Comparison of ENCODE assay signal across 23 cellular contexts in the genomic region with DNA sequence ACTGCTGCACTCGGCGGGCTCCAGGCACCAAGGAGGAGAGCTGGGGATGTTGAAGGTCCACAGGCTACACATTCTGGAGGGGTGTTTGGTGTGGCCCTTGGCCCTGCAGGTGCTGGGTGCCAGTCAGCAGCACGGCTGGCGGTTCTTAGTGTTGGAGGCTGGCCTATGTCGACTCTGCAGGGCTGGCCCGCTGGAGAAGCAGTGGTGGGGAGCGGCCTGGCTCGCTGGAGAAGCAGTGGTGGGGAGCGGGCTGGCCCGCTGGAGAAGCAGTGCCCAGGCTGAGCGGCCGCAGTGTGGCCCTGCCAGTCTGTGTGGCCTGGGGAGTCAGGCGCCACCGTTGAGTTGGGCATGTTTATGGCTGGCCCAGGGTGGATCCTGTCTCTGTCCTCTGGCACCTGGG. TPM values are rescaled to one million over a fixed set of nuclear protein-coding genes. Genes with fewer than 3 reads are reported as not detected.
DNase-seq lines count a peak whose midpoint lies in the region; ATAC-seq, FAIRE-seq and TF ChIP-seq lines count a peak whose summit lies in the region.
"Had no signal": no experiment of that assay in that cellular context is flagged by ENCODE, and none has a peak within 500 bp of the region (broad histone marks: within the 10 kb centered on the region; RNA-seq: fewer than 3 reads in every experiment).

No MANE protein-coding gene starts in this region.

- ATAC-seq in HCT116 (no peak), K562 (no peak), GM21367 (IDR thresholded peaks at IDR 0.05; ENCODE audit: unreplicated experiment) (no peak), GM18498 (IDR thresholded peaks at IDR 0.05; ENCODE audit: unreplicated experiment) (no peak)
- ATAC-seq: GM12878 had no signal

- TF ChIP-seq CTCF in HCT116 (IDR thresholded peaks at IDR 0.05 in 2 of 3, conservative IDR thresholded peaks at IDR 0.05 in 1 of 3; ENCODE audit: borderline replicate concordance in 1 of 3, insufficient read depth in 1 of 3, low read depth in 2 of 3, low read length in 2 of 3): no peak
- no peak for TF ChIP-seq CTCF in K562 (IDR thresholded peaks at IDR 0.05 in 2 of 3, conservative IDR thresholded peaks at IDR 0.05 in 1 of 3; ENCODE audit: insufficient read depth in 2 of 3, low read depth in 1 of 3, low read length in 3 of 3)

- H4K8ac ChIP-seq in trophoblast cell (ENCODE audit: low read depth, low read length): no peak overlapping the region

- H3K4me1 ChIP-seq in BLaER1 (peaks cover 55% of the 10 kb centered on the region), HCT116 (ENCODE audit: control insufficient read depth in 1 of 2, insufficient read depth in 2 of 2, low read length in 2 of 2) (no peaks in the 10 kb centered on the region), K562 (replicated peaks in 1 of 2; ENCODE audit: control insufficient read depth in 2 of 2, insufficient read depth in 2 of 2, low read length in 2 of 2) (peaks cover 0 to 48% of the 10 kb centered on the region in 2 experiments; a peak in 2 of 5 replicates), trophoblast cell (ENCODE audit: control insufficient read depth in 1 of 2, insufficient read depth in 2 of 2, low read length in 2 of 2) (peaks cover 0 to 7% of the 10 kb centered on the region in 2 experiments), GM23248 (ENCODE audit: insufficient read depth) (no peaks in the 10 kb centered on the region)
- H3K4me1 ChIP-seq: Caco-2 had no signal

- H2AFZ ChIP-seq in HCT116 (ENCODE audit: low read depth, low read length, poor library complexity, severe bottlenecking): no peak overlapping the region
- no peak overlapping the region for H2AFZ ChIP-seq in K562 (ENCODE audit: low read depth, low read length)
- no peak overlapping the region for H2AFZ ChIP-seq in trophoblast cell (ENCODE audit: insufficient read depth, low read length, poor library complexity)
- no peak overlapping the region for H2AFZ ChIP-seq in GM23248

- no peak overlapping the region for H3K4me3 ChIP-seq in BLaER1
- no peak overlapping the region for H3K4me3 ChIP-seq in HCT116 (replicated peaks in 1 of 2; ENCODE audit: low read depth in 1 of 2, low read length in 2 of 2)
- H3K4me3 ChIP-seq in K562: no peak overlapping the region
- peak overlapping the region; percentile 10 for H3K4me3 ChIP-seq in trophoblast cell (ENCODE audit: low read depth, low read length)
- no peak overlapping the region for H3K4me3 ChIP-seq in GM23248
- H3K4me3 ChIP-seq: A549, GM12878, MG63, Peyer's patch had no signal

- RAD21 ChIA-PET in HCT116 (lab: Charles Lee; ENCODE audit: low non-redundant PET in 1 of 2, low total read pairs in 2 of 2, uncharacterized antibody in 2 of 2, unreplicated experiment in 2 of 2): no interaction called here

- no peak overlapping the region for H2BK120ac ChIP-seq in trophoblast cell (ENCODE audit: insufficient read depth, low read length, poor library complexity)

- TF ChIP-seq POLR2A in HCT116 (IDR thresholded peaks at IDR 0.05; ENCODE audit: borderline replicate concordance, extremely low read depth, insufficient read depth, insufficient read length): no peak
- no peak for TF ChIP-seq POLR2A in K562 (conservative IDR thresholded peaks at IDR 0.05)

- H3K9me3 ChIP-seq in BLaER1 (no peaks in the 10 kb centered on the region), HCT116 (ENCODE audit: control insufficient read depth in 1 of 2, insufficient read depth in 1 of 2, low read depth in 1 of 2, low read length in 2 of 2) (no peaks in the 10 kb centered on the region), K562 (replicated peaks; ENCODE audit: control insufficient read depth, insufficient read depth, low read depth, low read length) (no peaks in the 10 kb centered on the region), trophoblast cell (ENCODE audit: insufficient read depth, low read depth, low read length) (peaks cover 9% of the 10 kb centered on the region), GM23248 (ENCODE audit: low read depth) (no peaks in the 10 kb centered on the region)
- H3K9me3 ChIP-seq: A549, Caco-2, MG63, Peyer's patch had no signal

- peaks cover 100% of the 10 kb centered on the region for H4K20me1 ChIP-seq in BLaER1
- no peaks in the 10 kb centered on the region for H4K20me1 ChIP-seq in HCT116 (ENCODE audit: insufficient read depth)
- H4K20me1 ChIP-seq in K562 (replicated peaks; ENCODE audit: control insufficient read depth, insufficient read depth, low read length): no peaks in the 10 kb centered on the region
- no peaks in the 10 kb centered on the region for H4K20me1 ChIP-seq in GM23248 (ENCODE audit: insufficient read depth)

- H3K9ac ChIP-seq in BLaER1: 0 out of 2 replicates have a peak overlapping the region, but pooled peaks have one; percentile 24
- no peak overlapping the region for H3K9ac ChIP-seq in HCT116 (ENCODE audit: low read length)
- no peak overlapping the region; a peak in 1 of 4 replicates for H3K9ac ChIP-seq in K562 (ENCODE audit: insufficient read depth in 1 of 2, low read depth in 2 of 2, low read length in 2 of 2)
- H3K9ac ChIP-seq in trophoblast cell (ENCODE audit: low read length): no peak overlapping the region
- no peak overlapping the region for H3K9ac ChIP-seq in GM23248

- H3K9me2 ChIP-seq in HCT116 (ENCODE audit: insufficient read depth) (no peaks in the 10 kb centered on the region), GM23248 (ENCODE audit: insufficient read depth) (no peaks in the 10 kb centered on the region)

- no peaks in the 10 kb centered on the region for H3K9me1 ChIP-seq in K562 (ENCODE audit: control insufficient read depth, insufficient read depth, low read length)

- in situ Hi-C loops in K562 (cut with MboI): no loop called here
- in situ Hi-C loops in GM23248 (cut with MboI): no loop called here

- H3K4me2 ChIP-seq in BLaER1 (peak overlapping the region; percentile 90), HCT116 (ENCODE audit: low read length) (no peak overlapping the region), K562 (ENCODE audit: insufficient read depth, low read length) (no peak overlapping the region), trophoblast cell (ENCODE audit: low read length) (no peak overlapping the region), GM23248 (ENCODE audit: unreplicated experiment) (no peak overlapping the region)
- H3K4me2 ChIP-seq: A549 had no signal

- H2AK5ac ChIP-seq in trophoblast cell (ENCODE audit: low read length): no peak overlapping the region

- H3K14ac ChIP-seq in trophoblast cell (ENCODE audit: low read length): no peak overlapping the region

- H3K79me1 ChIP-seq in trophoblast cell (ENCODE audit: low read length): no peaks in the 10 kb centered on the region

- peak overlapping the region; percentile 3; the same call in 1 of the 2 replicates for H3K27ac ChIP-seq in BLaER1
- H3K27ac ChIP-seq in HCT116 (ENCODE audit: low read depth, low read length): peak overlapping the region; percentile 22; the same call in 1 of the 2 replicates
- no peak overlapping the region for H3K27ac ChIP-seq in K562 (ENCODE audit: extremely low read depth, low read depth, low read length)
- H3K27ac ChIP-seq in trophoblast cell (ENCODE audit: low read depth, low read length): no peak overlapping the region
- H3K27ac ChIP-seq in GM23248: no peak overlapping the region
- H3K27ac ChIP-seq: A549, Peyer's patch had no signal

- no peak for TF ChIP-seq EP300 in K562 (IDR thresholded peaks at IDR 0.05; ENCODE audit: low read length)

- POLR2A ChIA-PET in HCT116 (lab: Charles Lee): no interaction called here
- POLR2A ChIA-PET in K562 (lab: Yijun Ruan, JAX): interaction anchor here (0.7 kb wide), 1 partner anchor 24 kb away, joined by 4 read pairs; no protein-coding TSS in a partner anchor

- CTCF ChIA-PET in HCT116 (lab: Charles Lee) (no interaction called here), K562 (lab: Yijun Ruan, JAX; ENCODE audit: low intra/inter-chr PET ratio) (no interaction called here)

- no peak overlapping the region for H4K91ac ChIP-seq in trophoblast cell (ENCODE audit: low read depth, low read length)

- no peak for TF ChIP-seq RAD21 in HCT116 (IDR thresholded peaks at IDR 0.05; ENCODE audit: low read depth)
- TF ChIP-seq RAD21 in K562 (CRISPR knock-in tag; conservative IDR thresholded peaks at IDR 0.05 in 1 of 2, IDR thresholded peaks at IDR 0.05 in 1 of 2): no peak

- H3K36me3 ChIP-seq in BLaER1 (peaks cover 78% of the 10 kb centered on the region), HCT116 (ENCODE audit: control insufficient read depth in 1 of 2, insufficient read depth in 2 of 2, low read length in 2 of 2) (peaks cover 4 to 20% of the 10 kb centered on the region in 2 experiments; a peak in 3 of 4 replicates), K562 (ENCODE audit: control insufficient read depth, insufficient read depth, low read length) (peaks cover 46% of the 10 kb centered on the region; the same call in 1 of the 3 replicates), trophoblast cell (ENCODE audit: control insufficient read depth in 1 of 2, insufficient read depth in 2 of 2, low read length in 2 of 2) (peaks cover 58 to 63% of the 10 kb centered on the region in 2 experiments), GM23248 (ENCODE audit: low read depth) (no peaks in the 10 kb centered on the region; the same call in 1 of the 2 replicates)

- H3F3A ChIP-seq in GM23248 (ENCODE audit: insufficient read depth): no peaks in the 10 kb centered on the region

- peaks cover 20% of the 10 kb centered on the region; the same call in 1 of the 2 replicates for H3K79me2 ChIP-seq in HCT116 (ENCODE audit: insufficient read depth, low read length)
- 0 out of 3 replicates have a peak, but pooled peaks cover 5% of the 10 kb centered on the region for H3K79me2 ChIP-seq in K562 (ENCODE audit: control insufficient read depth, insufficient read depth, low read length)
- no peaks in the 10 kb centered on the region for H3K79me2 ChIP-seq in trophoblast cell (ENCODE audit: control insufficient read depth, insufficient read depth, low read length, poor library complexity)
- H3K79me2 ChIP-seq in GM23248 (ENCODE audit: insufficient read depth): peaks cover 14% of the 10 kb centered on the region; the same call in 1 of the 2 replicates

- no peak for DNase-seq in HCT116 (ENCODE audit: low read depth, low spot score)
- DNase-seq in K562 (ENCODE audit: extremely low read depth in 1 of 4, low spot score in 3 of 4): no peak
- DNase-seq in trophoblast cell: no peak
- no peak for DNase-seq in GM23248
- DNase-seq: Caco-2; CD4-positive, alpha-beta memory T cell; DND-41; GOT3; Kasumi-1; MG63; NCI-H1694 treated with DMSO at 0.1 percent for 48 hours; NCI-H2081 treated with DMSO at 0.1 percent for 48 hours; NCI-H2171 treated with DMSO at 0.1 percent for 48 hours; NCI-H524 treated with DMSO at 0.1 percent for 48 hours; NCI-H82; Peyer's patch had no signal

- H3K18ac ChIP-seq in trophoblast cell (ENCODE audit: low read length): peak overlapping the region; percentile 41

- H4K12ac ChIP-seq in trophoblast cell (ENCODE audit: low read depth, low read length): no peak overlapping the region

- no peak overlapping the region for H3K23ac ChIP-seq in trophoblast cell (ENCODE audit: low read length)

- intact Hi-C loops in HCT116 (cut with micrococcal nuclease) (no loop called here), K562 (cut with micrococcal nuclease) (loop anchor here (5.0 kb wide), 1 partner anchor 40 kb away; a partner anchor contains a TSS)

- WGBS in K562 (ENCODE audit: insufficient coverage, low coverage, missing lambda C conversion rate): 90% methylated on average over 12 of the region's 14 CpGs
- WGBS in trophoblast cell (ENCODE audit: extremely low coverage, insufficient coverage, insufficient read length): no CpG with 5 or more reads among the region's 14 CpGs
- WGBS in GM23248 (ENCODE audit: low coverage in 1 of 2, low lambda C conversion rate in 2 of 2, missing lambda C conversion rate in 2 of 2), 2 experiments: 80 to 81% methylated on average over 14 of the region's 14 CpGs

- no peak overlapping the region for H3K4ac ChIP-seq in trophoblast cell (ENCODE audit: low read depth, low read length)

- no peak overlapping the region for H2BK5ac ChIP-seq in trophoblast cell (ENCODE audit: low read depth, low read length, poor library complexity)

- H3K27me3 ChIP-seq in BLaER1: no peaks in the 10 kb centered on the region
- no peaks in the 10 kb centered on the region for H3K27me3 ChIP-seq in HCT116 (ENCODE audit: insufficient read depth, low read length)
- H3K27me3 ChIP-seq in K562 (ENCODE audit: control insufficient read depth in 2 of 2, insufficient read depth in 2 of 2, low read length in 2 of 2): no peaks in the 10 kb centered on the region
- no peaks in the 10 kb centered on the region for H3K27me3 ChIP-seq in trophoblast cell (ENCODE audit: insufficient read depth, low read length)
- no peaks in the 10 kb centered on the region for H3K27me3 ChIP-seq in GM23248 (replicated peaks; ENCODE audit: insufficient read depth)
- H3K27me3 ChIP-seq: MG63, Peyer's patch had no signal

- no peak for FAIRE-seq in K562 (lab: Jason Lieb, UNC)
- FAIRE-seq: A549, GM12878 had no signal

- BruUV-seq in HCT116 (replicated peaks; lab: Mats Ljungman, UMichigan) (no TSS peak), K562 (replicated peaks; lab: Mats Ljungman, UMichigan) (no TSS peak)

- no peak overlapping the region for H2BK12ac ChIP-seq in trophoblast cell (ENCODE audit: low read length)

RNA-seq across cellular contexts. Expression of a gene that starts 27.3 kb away (rescaled TPM):
- 229 TPM for total RNA-seq in HCT116 (2021; ENCODE audit: unreplicated experiment)
- 132 and 135 TPM in 2 replicates for polyA plus RNA-seq in HCT116 (2012)
- 154 and 390 TPM in 2 replicates for total RNA-seq in K562 (2011; cell fraction: chromatin; rRNA removed; ENCODE audit: low replicate concordance)
- 257 and 271 TPM in 2 replicates for total RNA-seq in K562 (2011; cell fraction: nucleolus; rRNA removed)
- 138 and 156 TPM in 2 replicates for total RNA-seq in K562 (2011; cell fraction: nucleoplasm; rRNA removed)
- 48.1 and 61.0 TPM in 2 replicates for total RNA-seq in K562 (2014; rRNA removed)
- 11.6 and 12.2 TPM in 2 replicates for total RNA-seq in K562 (2014; rRNA removed; fragmentation: Illumina TruSeq; extraction: Trizol)
- 32.3 and 33.4 TPM in 2 replicates for total RNA-seq in K562 (2015; rRNA removed; fragmentation: Illumina TruSeq; extraction: Trizol)
- total RNA-seq in K562 (2021): 107 and 118 TPM in 2 replicates
- polyA plus RNA-seq in K562 (2011; rRNA removed): 47.7 and 58.6 TPM in 2 replicates
- polyA plus RNA-seq in K562 (2011; cell fraction: cytosol; rRNA removed): 31.6 and 47.1 TPM in 2 replicates
- 383 and 622 TPM in 2 replicates for polyA plus RNA-seq in K562 (2011; cell fraction: nucleus; rRNA removed)
- polyA plus RNA-seq in K562 (2012): 74.0 and 91.7 TPM in 2 replicates
- polyA plus RNA-seq in K562 (2014; fragmentation: Illumina TruSeq; extraction: Trizol): 29.5 and 45.4 TPM in 2 replicates
- polyA plus RNA-seq in K562 (2014; fragmentation: Nextera tagmentation; extraction: Ambion mirVana): under 1 TPM; 0.13 to 0.14 TPM
- polyA plus RNA-seq in K562 (2014; rRNA removed): 90.0 and 103 TPM in 2 replicates
- polyA minus RNA-seq in K562 (2011; rRNA and poly(A)+ RNA removed): 13.9 and 22.6 TPM in 2 replicates
- polyA minus RNA-seq in K562 (2011; cell fraction: cytosol; rRNA and poly(A)+ RNA removed): 69.0 and 80.6 TPM in 2 replicates
- 102 and 104 TPM in 2 replicates for polyA minus RNA-seq in K562 (2011; cell fraction: nucleus; rRNA and poly(A)+ RNA removed)
- polyA plus RNA-seq in trophoblast cell (2013): 90.0 and 91.2 TPM in 2 replicates
- total RNA-seq in GM23248 (2014; rRNA removed; shearing (Covaris generic)): 37.0 and 50.3 TPM in 2 replicates
- polyA plus RNA-seq in GM23248 (2016; fragmentation: Nextera tagmentation; extraction: Ambion mirVana): 8.1 and 9.6 TPM in 2 replicates

RNA-seq across cellular contexts. Expression of a gene that starts 27.6 kb away (rescaled TPM):
- total RNA-seq in HCT116 (2021; ENCODE audit: unreplicated experiment) (31.1 TPM), K562 (2014; rRNA removed) (1.7 and 2.0 TPM in 2 replicates), K562 (2014; rRNA removed; fragmentation: Illumina TruSeq; extraction: Trizol) (not detected in 2 replicates), K562 (2015; rRNA removed; fragmentation: Illumina TruSeq; extraction: Trizol) (0.33 and 0.34 TPM in 2 replicates), K562 (2021) (1.2 and 1.7 TPM in 2 replicates)
- polyA plus RNA-seq in HCT116 (2012): 37.8 and 43.3 TPM in 2 replicates
- total RNA-seq in K562 (2011; cell fraction: chromatin; rRNA removed; ENCODE audit: low replicate concordance): 2.6 TPM in 1 of 2 replicates, not detected in the other
- total RNA-seq in K562 (2011; cell fraction: nucleolus; rRNA removed): 0.53 and 1.7 TPM in 2 replicates
- total RNA-seq in K562 (2011; cell fraction: nucleoplasm; rRNA removed): 1.2 and 1.5 TPM in 2 replicates
- polyA plus RNA-seq in K562 (2011; rRNA removed) (1.0 and 2.2 TPM in 2 replicates), K562 (2014; fragmentation: Illumina TruSeq; extraction: Trizol) (0.18 and 0.51 TPM in 2 replicates), K562 (2014; fragmentation: Nextera tagmentation; extraction: Ambion mirVana) (under 1 TPM; 0.25 to 0.27 TPM), K562 (2014; rRNA removed) (0.16 and 1.2 TPM in 2 replicates), GM23248 (2016; fragmentation: Nextera tagmentation; extraction: Ambion mirVana) (317 and 319 TPM in 2 replicates)
- 4.4 and 9.0 TPM in 2 replicates for polyA plus RNA-seq in K562 (2011; cell fraction: cytosol; rRNA removed)
- 4.8 and 11.0 TPM in 2 replicates for polyA plus RNA-seq in K562 (2011; cell fraction: nucleus; rRNA removed)
- 1.4 and 1.9 TPM in 2 replicates for polyA plus RNA-seq in K562 (2012)
- polyA minus RNA-seq in K562 (2011; rRNA and poly(A)+ RNA removed): 0.39 TPM in 1 of 2 replicates, not detected in the other
- 1.2 and 2.0 TPM in 2 replicates for polyA minus RNA-seq in K562 (2011; cell fraction: cytosol; rRNA and poly(A)+ RNA removed)
- polyA minus RNA-seq in K562 (2011; cell fraction: nucleus; rRNA and poly(A)+ RNA removed): 0.67 and 0.94 TPM in 2 replicates
- polyA plus RNA-seq in trophoblast cell (2013): 85.1 and 90.0 TPM in 2 replicates
- total RNA-seq in GM23248 (2014; rRNA removed; shearing (Covaris generic)): 149 and 188 TPM in 2 replicates
- total RNA-seq: OCI-LY7 had no signal

RNA-seq across cellular contexts. Expression of a gene that starts 39.7 kb away (rescaled TPM):
- total RNA-seq in HCT116 (2021; ENCODE audit: unreplicated experiment) (260 TPM), K562 (2014; rRNA removed) (not detected in 2 replicates), K562 (2014; rRNA removed; fragmentation: Illumina TruSeq; extraction: Trizol) (not detected in 2 replicates), K562 (2015; rRNA removed; fragmentation: Illumina TruSeq; extraction: Trizol) (not detected in 2 replicates), K562 (2021) (0.58 and 0.98 TPM in 2 replicates)
- polyA plus RNA-seq in HCT116 (2012): 613 and 656 TPM in 2 replicates
- not detected in 2 replicates for total RNA-seq in K562 (2011; cell fraction: chromatin; rRNA removed; ENCODE audit: low replicate concordance)
- not detected in 2 replicates for total RNA-seq in K562 (2011; cell fraction: nucleolus; rRNA removed)
- 0.29 TPM in 1 of 2 replicates, not detected in the other for total RNA-seq in K562 (2011; cell fraction: nucleoplasm; rRNA removed)
- polyA plus RNA-seq in K562 (2011; rRNA removed) (0.14 and 0.23 TPM in 2 replicates), K562 (2014; fragmentation: Illumina TruSeq; extraction: Trizol) (not detected in 2 replicates), K562 (2014; fragmentation: Nextera tagmentation; extraction: Ambion mirVana) (not detected), K562 (2014; rRNA removed) (0.11 TPM in 1 of 2 replicates, not detected in the other), GM23248 (2016; fragmentation: Nextera tagmentation; extraction: Ambion mirVana) (32.7 and 37.7 TPM in 2 replicates)
- 0.31 and 0.46 TPM in 2 replicates for polyA plus RNA-seq in K562 (2011; cell fraction: cytosol; rRNA removed)
- polyA plus RNA-seq in K562 (2011; cell fraction: nucleus; rRNA removed): 0.21 and 1.1 TPM in 2 replicates
- 0.72 TPM in 1 of 2 replicates, not detected in the other for polyA plus RNA-seq in K562 (2012)
- not detected in 2 replicates for polyA minus RNA-seq in K562 (2011; rRNA and poly(A)+ RNA removed)
- polyA minus RNA-seq in K562 (2011; cell fraction: cytosol; rRNA and poly(A)+ RNA removed): 3.2 and 9.9 TPM in 2 replicates
- 0.78 and 1.5 TPM in 2 replicates for polyA minus RNA-seq in K562 (2011; cell fraction: nucleus; rRNA and poly(A)+ RNA removed)
- 44.7 and 45.0 TPM in 2 replicates for polyA plus RNA-seq in trophoblast cell (2013)
- total RNA-seq in GM23248 (2014; rRNA removed; shearing (Covaris generic)): 1.8 and 12.3 TPM in 2 replicates
- total RNA-seq: SK-MEL-5 had no signal

RNA-seq across cellular contexts. Expression of a gene that starts 44.1 kb away (rescaled TPM):
- total RNA-seq in HCT116 (2021; ENCODE audit: unreplicated experiment): 40.4 TPM
- polyA plus RNA-seq in HCT116 (2012): 30.8 and 33.5 TPM in 2 replicates
- total RNA-seq in K562 (2011; cell fraction: chromatin; rRNA removed; ENCODE audit: low replicate concordance): 5.0 and 22.4 TPM in 2 replicates
- total RNA-seq in K562 (2011; cell fraction: nucleolus; rRNA removed): 19.2 and 23.0 TPM in 2 replicates
- total RNA-seq in K562 (2011; cell fraction: nucleoplasm; rRNA removed): 7.6 and 10.1 TPM in 2 replicates
- total RNA-seq in K562 (2014; rRNA removed): 26.4 and 28.3 TPM in 2 replicates
- total RNA-seq in K562 (2014; rRNA removed; fragmentation: Illumina TruSeq; extraction: Trizol): 0.64 and 0.84 TPM in 2 replicates
- total RNA-seq in K562 (2015; rRNA removed; fragmentation: Illumina TruSeq; extraction: Trizol): 6.6 and 8.8 TPM in 2 replicates
- 20.1 and 25.7 TPM in 2 replicates for total RNA-seq in K562 (2021)
- 5.9 and 6.6 TPM in 2 replicates for polyA plus RNA-seq in K562 (2011; rRNA removed)
- polyA plus RNA-seq in K562 (2011; cell fraction: cytosol; rRNA removed): 7.3 and 21.3 TPM in 2 replicates
- 19.1 and 36.6 TPM in 2 replicates for polyA plus RNA-seq in K562 (2011; cell fraction: nucleus; rRNA removed)
- 12.3 and 15.1 TPM in 2 replicates for polyA plus RNA-seq in K562 (2012)
- polyA plus RNA-seq in K562 (2014; fragmentation: Illumina TruSeq; extraction: Trizol): 1.2 and 6.8 TPM in 2 replicates
- polyA plus RNA-seq in K562 (2014; fragmentation: Nextera tagmentation; extraction: Ambion mirVana): under 1 TPM; 0.21 to 0.25 TPM
- polyA plus RNA-seq in K562 (2014; rRNA removed): 18.9 and 19.4 TPM in 2 replicates
- polyA minus RNA-seq in K562 (2011; rRNA and poly(A)+ RNA removed): 0.99 and 1.6 TPM in 2 replicates
- polyA minus RNA-seq in K562 (2011; cell fraction: cytosol; rRNA and poly(A)+ RNA removed): 7.5 and 8.6 TPM in 2 replicates
- 10.3 and 11.8 TPM in 2 replicates for polyA minus RNA-seq in K562 (2011; cell fraction: nucleus; rRNA and poly(A)+ RNA removed)
- polyA plus RNA-seq in trophoblast cell (2013): 8.8 and 8.9 TPM in 2 replicates
- 8.7 and 9.8 TPM in 2 replicates for total RNA-seq in GM23248 (2014; rRNA removed; shearing (Covaris generic))
- polyA plus RNA-seq in GM23248 (2016; fragmentation: Nextera tagmentation; extraction: Ambion mirVana): 4.0 and 6.4 TPM in 2 replicates

RNA-seq across cellular contexts. Expression of a gene that starts 48.6 kb away (rescaled TPM):
- 3.8 TPM for total RNA-seq in HCT116 (2021; ENCODE audit: unreplicated experiment)
- polyA plus RNA-seq in HCT116 (2012): 0.05 and 0.15 TPM in 2 replicates
- total RNA-seq in K562 (2011; cell fraction: chromatin; rRNA removed; ENCODE audit: low replicate concordance): 2.3 and 5.1 TPM in 2 replicates
- 2.6 and 3.8 TPM in 2 replicates for total RNA-seq in K562 (2011; cell fraction: nucleolus; rRNA removed)
- 1.9 and 2.6 TPM in 2 replicates for total RNA-seq in K562 (2011; cell fraction: nucleoplasm; rRNA removed)
- 0.04 and 0.05 TPM in 2 replicates for total RNA-seq in K562 (2014; rRNA removed)
- total RNA-seq in K562 (2014; rRNA removed; fragmentation: Illumina TruSeq; extraction: Trizol): 0.06 and 0.55 TPM in 2 replicates
- 0.14 and 0.45 TPM in 2 replicates for total RNA-seq in K562 (2015; rRNA removed; fragmentation: Illumina TruSeq; extraction: Trizol)
- 1.0 and 1.7 TPM in 2 replicates for total RNA-seq in K562 (2021)
- polyA plus RNA-seq in K562 (2011; rRNA removed): 0.31 and 0.50 TPM in 2 replicates
- polyA plus RNA-seq in K562 (2011; cell fraction: cytosol; rRNA removed): 0.22 and 0.66 TPM in 2 replicates
- polyA plus RNA-seq in K562 (2011; cell fraction: nucleus; rRNA removed): 3.7 and 7.3 TPM in 2 replicates
- polyA plus RNA-seq in K562 (2012): 0.14 and 0.36 TPM in 2 replicates
- 0.04 and 0.14 TPM in 2 replicates for polyA plus RNA-seq in K562 (2014; fragmentation: Illumina TruSeq; extraction: Trizol)
- polyA plus RNA-seq in K562 (2014; fragmentation: Nextera tagmentation; extraction: Ambion mirVana): not detected
- polyA plus RNA-seq in K562 (2014; rRNA removed): 0.18 and 0.23 TPM in 2 replicates
- 0.11 and 0.12 TPM in 2 replicates for polyA minus RNA-seq in K562 (2011; rRNA and poly(A)+ RNA removed)
- not detected in 2 replicates for polyA minus RNA-seq in K562 (2011; cell fraction: cytosol; rRNA and poly(A)+ RNA removed)
- polyA minus RNA-seq in K562 (2011; cell fraction: nucleus; rRNA and poly(A)+ RNA removed): 0.56 and 0.94 TPM in 2 replicates
- polyA plus RNA-seq in trophoblast cell (2013): 0.04 and 0.10 TPM in 2 replicates
- total RNA-seq in GM23248 (2014; rRNA removed; shearing (Covaris generic)): 0.13 and 0.43 TPM in 2 replicates
- polyA plus RNA-seq in GM23248 (2016; fragmentation: Nextera tagmentation; extraction: Ambion mirVana): 0.27 and 0.46 TPM in 2 replicates
- polyA plus RNA-seq: CD4-positive, alpha-beta memory T cell had no signal

Comparison
In these comparisons a context has a peak if more than half of its experiments do, and no peak if none do; other contexts are left out.
1. H3K27ac ChIP-seq: peak in BLaER1 (single experiment) and HCT116 (single experiment); none in K562 (single experiment), trophoblast cell (single experiment) and GM23248 (single experiment).
2. RNA of a gene that starts 39.7 kb away (total RNA-seq): 260 TPM in HCT116 (single experiment); 1.8 to 12.3 TPM in GM23248 and 0.29 to 0.98 TPM in K562; every median in the first group is over 10 times any median in the second.